Comparison of ENCODE assay signal across 13 cellular contexts in genomic region chr20:20547221-20547875, GRCh38.
A peak's percentile ranks its signal among the peaks of the same experiment; 100 is the strongest.
DNase-seq lines count a peak whose midpoint lies in the region; ATAC-seq and TF ChIP-seq lines count a peak whose summit lies in the region.
"Had no signal": no experiment of that assay in that cellular context is flagged by ENCODE, and none has a peak within 500 bp of the region (broad histone marks: within the 10 kb centered on the region; RNA-seq: fewer than 3 reads in every experiment).

No MANE protein-coding gene starts in this region.

- no peak overlapping the region for H3K4me3 ChIP-seq in WERI-Rb-1 (ENCODE audit: low read depth, low read length)
- H3K4me3 ChIP-seq: left ventricle myocardium inferior, skin epidermis had no signal

- POLR2A ChIA-PET in activated CD4-positive, alpha-beta T cell treated with anti-CD3 and anti-CD28 coated beads, Interleukin-2, amount 10 ng/mL, durations not matched to agents 7 days and 5 days (lab: Charles Lee), result no interaction called here

- intact Hi-C loops in activated CD4-positive, alpha-beta T cell treated with anti-CD3 and anti-CD28 coated beads, Interleukin-2, amount 10 ng/mL, durations not matched to agents 24 days and 14 days (cut with micrococcal nuclease), result loop anchor here (2.0 kb wide), 1 partner anchor 51 kb away; no protein-coding TSS in a partner anchor

- no peaks in the 10 kb centered on the region for H3K9me3 ChIP-seq in WERI-Rb-1 (ENCODE audit: severe bottlenecking)
- H3K9me3 ChIP-seq: left ventricle myocardium inferior had no signal

- peaks cover 28% of the 10 kb centered on the region for H3K36me3 Mint-ChIP-seq in activated CD4-positive, alpha-beta T cell treated with anti-CD3 and anti-CD28 coated beads, Interleukin-2, amount 10 ng/mL, durations not matched to agents 24 days and 14 days (ENCODE audit: low read depth)
- peaks cover 22% of the 10 kb centered on the region for H3K36me3 Mint-ChIP-seq in activated CD4-positive, alpha-beta T cell treated with anti-CD3 and anti-CD28 coated beads, Interleukin-2, amount 10 ng/mL, durations not matched to agents 7 days and 5 days (ENCODE audit: low read depth)
- H3K36me3 Mint-ChIP-seq in stimulated activated memory B cell treated with anti-CD40 and anti-IgM and Interleukin-4, amounts not matched to agents 10 μg/mL and 1 μg/mL and 100 μg/mL, for 72 hours, result peaks cover 35% of the 10 kb centered on the region

- no peak for TF ChIP-seq CTCF in WERI-Rb-1 (IDR thresholded peaks at IDR 0.05; ENCODE audit: low read depth, low read length)

- no peaks in the 10 kb centered on the region for H3K27me3 ChIP-seq in WERI-Rb-1 (ENCODE audit: insufficient read depth, low read depth, severe bottlenecking)

- H3K9me3 Mint-ChIP-seq in activated CD4-positive, alpha-beta T cell treated with anti-CD3 and anti-CD28 coated beads, Interleukin-2, amount 10 ng/mL, durations not matched to agents 24 days and 14 days, result peaks cover 3% of the 10 kb centered on the region
- H3K9me3 Mint-ChIP-seq in activated CD4-positive, alpha-beta T cell treated with anti-CD3 and anti-CD28 coated beads, Interleukin-2, amount 10 ng/mL, durations not matched to agents 7 days and 5 days, result no peaks in the 10 kb centered on the region
- H3K9me3 Mint-ChIP-seq in stimulated activated memory B cell treated with anti-CD40 and anti-IgM and Interleukin-4, amounts not matched to agents 10 μg/mL and 1 μg/mL and 100 μg/mL, for 72 hours, result no peaks in the 10 kb centered on the region
- H3K9me3 Mint-ChIP-seq: activated naive CD4-positive, alpha-beta T cell treated with anti-CD3 and anti-CD28 coated beads, Interleukin-2, amount 10 ng/mL, durations not matched to agents 7 days and 5 days; T-helper 1 cell treated with Interleukin-12 subunit alpha and Interleukin-12 subunit beta and Interleukin-4 antibody, amounts not matched to agents 30 μg/mL and 1 μg/mL, for 36 hours had no signal

- peaks cover 6% of the 10 kb centered on the region; the same call in 1 of the 2 replicates for H3K36me3 ChIP-seq in WERI-Rb-1

- peaks cover 27% of the 10 kb centered on the region for H3K4me1 Mint-ChIP-seq in activated CD4-positive, alpha-beta T cell treated with anti-CD3 and anti-CD28 coated beads, Interleukin-2, amount 10 ng/mL, durations not matched to agents 24 days and 14 days
- peaks cover 12% of the 10 kb centered on the region for H3K4me1 Mint-ChIP-seq in activated CD4-positive, alpha-beta T cell treated with anti-CD3 and anti-CD28 coated beads, Interleukin-2, amount 10 ng/mL, durations not matched to agents 7 days and 5 days
- peaks cover 21% of the 10 kb centered on the region for H3K4me1 Mint-ChIP-seq in stimulated activated memory B cell treated with anti-CD40 and anti-IgM and Interleukin-4, amounts not matched to agents 10 μg/mL and 1 μg/mL and 100 μg/mL, for 72 hours

- peak overlapping the region; percentile 49 for H3K27ac Mint-ChIP-seq in activated CD4-positive, alpha-beta T cell treated with anti-CD3 and anti-CD28 coated beads, Interleukin-2, amount 10 ng/mL, durations not matched to agents 24 days and 14 days
- no peak overlapping the region for H3K27ac Mint-ChIP-seq in activated CD4-positive, alpha-beta T cell treated with anti-CD3 and anti-CD28 coated beads, Interleukin-2, amount 10 ng/mL, durations not matched to agents 7 days and 5 days
- H3K27ac Mint-ChIP-seq in stimulated activated memory B cell treated with anti-CD40 and anti-IgM and Interleukin-4, amounts not matched to agents 10 μg/mL and 1 μg/mL and 100 μg/mL, for 72 hours, result no peak overlapping the region
- H3K27ac Mint-ChIP-seq: activated naive CD4-positive, alpha-beta T cell treated with anti-CD3 and anti-CD28 coated beads, Interleukin-2, amount 10 ng/mL, durations not matched to agents 7 days and 5 days; T-helper 1 cell treated with Interleukin-12 subunit alpha and Interleukin-12 subunit beta and Interleukin-4 antibody, amounts not matched to agents 30 μg/mL and 1 μg/mL, for 36 hours had no signal

- CTCF ChIA-PET in activated CD4-positive, alpha-beta T cell treated with anti-CD3 and anti-CD28 coated beads, Interleukin-2, amount 10 ng/mL, durations not matched to agents 7 days and 5 days (lab: Charles Lee), result interaction anchor here (0.6 to 0.7 kb wide), 2 partner anchors 32 to 100 kb away, joined by 3 read pairs; no protein-coding TSS in a partner anchor

- H3K27ac ChIP-seq in epithelial cell of prostate, result peak overlapping the region; percentile 93
- no peak overlapping the region for H3K27ac ChIP-seq in WERI-Rb-1
- H3K27ac ChIP-seq: left ventricle myocardium inferior had no signal

- no peak for DNase-seq in activated CD4-positive, alpha-beta T cell treated with anti-CD3 and anti-CD28 coated beads, Interleukin-2, amount 10 ng/mL, durations not matched to agents 24 days and 14 days
- DNase-seq in activated CD4-positive, alpha-beta T cell treated with anti-CD3 and anti-CD28 coated beads, Interleukin-2, amount 10 ng/mL, durations not matched to agents 7 days and 5 days, result no peak
- peak; percentile 49 for DNase-seq in NCI-H69 (lab: John Stamatoyannopoulos, UW)
- DNase-seq in epithelial cell of prostate (ENCODE audit: low read depth, low spot score), result no peak
- no peak for DNase-seq in middle frontal gyrus (ENCODE audit: extremely low spot score, low spot score)
- DNase-seq in WERI-Rb-1, result no peak
- DNase-seq: activated naive CD4-positive, alpha-beta T cell treated with anti-CD3 and anti-CD28 coated beads, Interleukin-2, amount 10 ng/mL, durations not matched to agents 7 days and 5 days; H7; left ventricle myocardium inferior had no signal

- ATAC-seq in stimulated activated memory B cell treated with anti-CD40 and anti-IgM and Interleukin-4, amounts not matched to agents 10 μg/mL and 1 μg/mL and 100 μg/mL, for 72 hours, result peak; percentile 54
- no peak for ATAC-seq in GM21515 (IDR thresholded peaks at IDR 0.05; ENCODE audit: unreplicated experiment)

- no peak overlapping the region for H3K4me3 Mint-ChIP-seq in activated CD4-positive, alpha-beta T cell treated with anti-CD3 and anti-CD28 coated beads, Interleukin-2, amount 10 ng/mL, durations not matched to agents 24 days and 14 days
- H3K4me3 Mint-ChIP-seq in activated CD4-positive, alpha-beta T cell treated with anti-CD3 and anti-CD28 coated beads, Interleukin-2, amount 10 ng/mL, durations not matched to agents 7 days and 5 days, result no peak overlapping the region
- H3K4me3 Mint-ChIP-seq in stimulated activated memory B cell treated with anti-CD40 and anti-IgM and Interleukin-4, amounts not matched to agents 10 μg/mL and 1 μg/mL and 100 μg/mL, for 72 hours, result no peak overlapping the region
- H3K4me3 Mint-ChIP-seq: activated naive CD4-positive, alpha-beta T cell treated with anti-CD3 and anti-CD28 coated beads, Interleukin-2, amount 10 ng/mL, durations not matched to agents 7 days and 5 days; T-helper 1 cell treated with Interleukin-12 subunit alpha and Interleukin-12 subunit beta and Interleukin-4 antibody, amounts not matched to agents 30 μg/mL and 1 μg/mL, for 36 hours had no signal

- H3K27me3 Mint-ChIP-seq in activated CD4-positive, alpha-beta T cell treated with anti-CD3 and anti-CD28 coated beads, Interleukin-2, amount 10 ng/mL, durations not matched to agents 24 days and 14 days, result no peaks in the 10 kb centered on the region
- H3K27me3 Mint-ChIP-seq in activated CD4-positive, alpha-beta T cell treated with anti-CD3 and anti-CD28 coated beads, Interleukin-2, amount 10 ng/mL, durations not matched to agents 7 days and 5 days, result no peaks in the 10 kb centered on the region
- no peaks in the 10 kb centered on the region for H3K27me3 Mint-ChIP-seq in stimulated activated memory B cell treated with anti-CD40 and anti-IgM and Interleukin-4, amounts not matched to agents 10 μg/mL and 1 μg/mL and 100 μg/mL, for 72 hours
- H3K27me3 Mint-ChIP-seq: activated naive CD4-positive, alpha-beta T cell treated with anti-CD3 and anti-CD28 coated beads, Interleukin-2, amount 10 ng/mL, durations not matched to agents 7 days and 5 days had no signal
